Comparison of ENCODE assay signal across 8 cellular contexts in genomic region chr1:10510520-10511493, GRCh38. TPM values are rescaled to one million over a fixed set of nuclear protein-coding genes. Genes with fewer than 3 reads are reported as not detected.
A peak's percentile ranks its signal among the peaks of the same experiment; 100 is the strongest.
DNase-seq lines count a peak whose midpoint lies in the region; ATAC-seq and TF ChIP-seq lines count a peak whose summit lies in the region.

No MANE protein-coding gene starts in this region.

- H3K27me3 ChIP-seq in mammary epithelial cell (ENCODE audit: insufficient read depth, low read length) (no peaks in the 10 kb centered on the region), neural progenitor cell (no peaks in the 10 kb centered on the region)

- peak overlapping the region; percentile 60 for H3K27ac ChIP-seq in VCaP
- peak overlapping the region; percentile 72 for H3K27ac ChIP-seq in mammary epithelial cell (ENCODE audit: insufficient read depth, low read depth, low read length)
- no peak overlapping the region for H3K27ac ChIP-seq in neural progenitor cell

- H3K4me3 ChIP-seq in mammary epithelial cell (replicated peaks in 1 of 3; ENCODE audit: insufficient read depth in 1 of 3, low read depth in 2 of 3, low read length in 3 of 3) (peak overlapping the region in 1 of 3 experiments; percentile 12), neural progenitor cell (no peak overlapping the region)

- peaks cover 4% of the 10 kb centered on the region for H3K36me3 Mint-ChIP-seq in neural progenitor cell
- H3K36me3 Mint-ChIP-seq in type B pancreatic cell = no peaks in the 10 kb centered on the region

- no peak for TF ChIP-seq CTCF in VCaP (conservative IDR thresholded peaks at IDR 0.05)
- no peak for TF ChIP-seq CTCF in mammary epithelial cell (conservative IDR thresholded peaks at IDR 0.05 in 1 of 2, IDR thresholded peaks at IDR 0.05 in 1 of 2; ENCODE audit: extremely low read depth in 1 of 2, insufficient read depth in 1 of 2, low read depth in 1 of 2, low read length in 2 of 2)
- no peak for TF ChIP-seq CTCF in neural progenitor cell (IDR thresholded peaks at IDR 0.05)
- TF ChIP-seq CTCF in type B pancreatic cell (conservative IDR thresholded peaks at IDR 0.05) = no peak

- H3K4me1 ChIP-seq in mammary epithelial cell (ENCODE audit: insufficient read depth, low read length) (peaks cover 38% of the 10 kb centered on the region), neural progenitor cell (peaks cover 29% of the 10 kb centered on the region)

- in situ Hi-C loops in mammary epithelial cell (cut with MboI; ENCODE audit: low sequenced_read_pairs in 2 of 2) = loop anchor here (10.0 to 25.0 kb wide), 2 partner anchors 351 to 354 kb away; no protein-coding TSS in a partner anchor

- dilution Hi-C loops in mammary epithelial cell (cut with HindIII; ENCODE audit: low sequenced_read_pairs) = no loop called here

- peak; percentile 71 for DNase-seq in COLO829 (ENCODE audit: low spot score)
- DNase-seq in HT1080 (ENCODE audit: low read depth) = peak; percentile 92
- peak; percentile 87 for DNase-seq in mammary epithelial cell
- no peak for DNase-seq in neural progenitor cell (ENCODE audit: low spot score)
- DNase-seq in type B pancreatic cell (ENCODE audit: extremely low spot score, unreplicated experiment) = no peak
- DNase-seq in cortex of kidney (lab: John Stamatoyannopoulos, UW) = no peak

- H3K4me1 Mint-ChIP-seq in neural progenitor cell (peaks cover 75% of the 10 kb centered on the region), type B pancreatic cell (ENCODE audit: unreplicated experiment) (peaks cover 60% of the 10 kb centered on the region)

- H4K20me1 ChIP-seq in mammary epithelial cell (ENCODE audit: insufficient read depth, low read length) (no peaks in the 10 kb centered on the region), neural progenitor cell (ENCODE audit: low read depth) (peaks cover 82% of the 10 kb centered on the region)

- intact Hi-C loops in mammary epithelial cell (cut with micrococcal nuclease) = loop anchor here (1.0 to 10.0 kb wide), 5 partner anchors 17 to 1134 kb away; no protein-coding TSS in a partner anchor

- H3K36me3 ChIP-seq in mammary epithelial cell (ENCODE audit: insufficient read depth, low read length) (no peaks in the 10 kb centered on the region), neural progenitor cell (no peaks in the 10 kb centered on the region)

- H3F3A ChIP-seq in neural progenitor cell (ENCODE audit: low read depth) = peaks cover 30% of the 10 kb centered on the region

- ATAC-seq in GM21367 (IDR thresholded peaks at IDR 0.05; ENCODE audit: unreplicated experiment) = peak; percentile 63

- CTCF ChIA-PET in mammary epithelial cell (lab: Charles Lee; ENCODE audit: low non-redundant PET) = no interaction called here

- no TSS peak for BruUV-seq in mammary epithelial cell (replicated peaks; lab: Mats Ljungman, UMichigan)

- peaks cover 8% of the 10 kb centered on the region for H3K27me3 Mint-ChIP-seq in neural progenitor cell (ENCODE audit: insufficient read depth, low read depth)
- no peaks in the 10 kb centered on the region for H3K27me3 Mint-ChIP-seq in type B pancreatic cell

- no peak overlapping the region for H3K27ac Mint-ChIP-seq in neural progenitor cell
- peak overlapping the region; percentile 27 for H3K27ac Mint-ChIP-seq in type B pancreatic cell

- no peaks in the 10 kb centered on the region for H3K9me3 Mint-ChIP-seq in neural progenitor cell
- H3K9me3 Mint-ChIP-seq in type B pancreatic cell = no peaks in the 10 kb centered on the region

- H3K9ac ChIP-seq in mammary epithelial cell (ENCODE audit: insufficient read depth, low read length) (peak overlapping the region; percentile 19), neural progenitor cell (no peak overlapping the region)

- H3K4me3 Mint-ChIP-seq in neural progenitor cell (peak overlapping the region; percentile 37), type B pancreatic cell (peak overlapping the region; percentile 32)

- H3K4me2 ChIP-seq in mammary epithelial cell (ENCODE audit: insufficient read depth, low read depth, low read length) = peak overlapping the region; percentile 81
- no peak overlapping the region for H3K4me2 ChIP-seq in neural progenitor cell

- 16% methylated on average over 11 of the region's 12 CpGs for WGBS in mammary epithelial cell (ENCODE audit: low coverage, missing lambda C conversion rate)

- H3K79me2 ChIP-seq in mammary epithelial cell (ENCODE audit: insufficient read depth, low read length) = peaks cover 85% of the 10 kb centered on the region
- peaks cover 67% of the 10 kb centered on the region for H3K79me2 ChIP-seq in neural progenitor cell (ENCODE audit: low read depth)

- no peak overlapping the region for H2AFZ ChIP-seq in mammary epithelial cell (ENCODE audit: low read depth, low read length)
- no peak overlapping the region for H2AFZ ChIP-seq in neural progenitor cell (replicated peaks)

- H3K9me3 ChIP-seq in mammary epithelial cell (replicated peaks; ENCODE audit: insufficient read depth, low read length) (no peaks in the 10 kb centered on the region), neural progenitor cell (ENCODE audit: low read depth) (no peaks in the 10 kb centered on the region)

RNA-seq across cellular contexts. Expression of gene PEX14, which starts 36.1 kb away (rescaled TPM):
- total RNA-seq in HT1080 (2014; rRNA removed; shearing (Covaris generic)) = 17.7 and 20.4 TPM in 2 replicates
- polyA plus RNA-seq in HT1080 (2015; cell fraction: cytosol; rRNA removed) = 9.0 and 11.5 TPM in 2 replicates
- 13.6 and 15.3 TPM in 2 replicates for polyA plus RNA-seq in HT1080 (2015; cell fraction: nucleus; rRNA removed)
- total RNA-seq in mammary epithelial cell (10 to 100 TPM; 21.0 to 28.0 TPM), neural progenitor cell (ENCODE audit: low replicate concordance) (9.3 and 21.3 TPM in 2 replicates), type B pancreatic cell (ENCODE audit: low replicate concordance) (22.5 and 25.3 TPM in 2 replicates)
- polyA plus RNA-seq in mammary epithelial cell = 17.0 TPM
- polyA minus RNA-seq in mammary epithelial cell = 5.2 TPM

RNA-seq across cellular contexts. Expression of gene DFFA, which starts 38.5 kb away (rescaled TPM):
- total RNA-seq in HT1080 (2014; rRNA removed; shearing (Covaris generic)) = 71.0 and 78.0 TPM in 2 replicates
- 61.9 and 66.7 TPM in 2 replicates for polyA plus RNA-seq in HT1080 (2015; cell fraction: cytosol; rRNA removed)
- 43.0 and 44.7 TPM in 2 replicates for polyA plus RNA-seq in HT1080 (2015; cell fraction: nucleus; rRNA removed)
- total RNA-seq in mammary epithelial cell (10 to 100 TPM; 49.8 to 71.8 TPM), neural progenitor cell (ENCODE audit: low replicate concordance) (57.6 and 58.5 TPM in 2 replicates), type B pancreatic cell (ENCODE audit: low replicate concordance) (41.6 and 52.8 TPM in 2 replicates)
- polyA plus RNA-seq in mammary epithelial cell = 60.8 TPM
- 42.6 TPM for polyA minus RNA-seq in mammary epithelial cell

Comparison
In these comparisons a context has a peak if more than half of its experiments do, and no peak if none do; other contexts are left out.
1. DNase-seq: peak in COLO829 (single experiment), HT1080 (single experiment) and mammary epithelial cell (single experiment); none in neural progenitor cell (single experiment), type B pancreatic cell (single experiment) and cortex of kidney (single experiment).